8 cellular contexts compared by ENCODE assay signal in genomic region chr9:6015278-6016157, GRCh38. TPM values are rescaled to one million over a fixed set of nuclear protein-coding genes. Genes with fewer than 3 reads are reported as not detected.
DNase-seq lines count a peak whose midpoint lies in the region; ATAC-seq, FAIRE-seq and TF ChIP-seq lines count a peak whose summit lies in the region.

Gene RANBP6 (minus strand): TSS chr9:6015624. CDS start chr9:6015607, 17 bp downstream.

- H4K20me1 ChIP-seq in keratinocyte (ENCODE audit: control insufficient read depth, extremely low read depth, insufficient read depth, low read length) = no peaks in the 10 kb centered on the region

- TF ChIP-seq CTCF in AG09309 (IDR thresholded peaks at IDR 0.05; ENCODE audit: control insufficient read depth, insufficient read depth, low read depth, low read length, missing control alignments) = no peak
- TF ChIP-seq CTCF in keratinocyte (optimal IDR thresholded peaks at IDR 0.05 in 1 of 3, IDR thresholded peaks at IDR 0.05 in 1 of 3, conservative IDR thresholded peaks at IDR 0.05 in 1 of 3; ENCODE audit: extremely low read depth in 1 of 3, insufficient read depth in 2 of 3, low read length in 3 of 3) = no peak

- peak within 1 kb of the TSS; percentile 84 for H2AFZ ChIP-seq in keratinocyte (ENCODE audit: control insufficient read depth, low read length)

- peak within 1 kb of the TSS; percentile 91 for H3K27ac ChIP-seq in keratinocyte (ENCODE audit: control insufficient read depth, insufficient read depth, low read length)

- peak; percentile 71 for FAIRE-seq in keratinocyte (lab: Jason Lieb, UNC)

- peaks cover 0 to 9% of the 10 kb centered on the region in 2 experiments for H3K36me3 ChIP-seq in keratinocyte (ENCODE audit: control insufficient read depth in 2 of 2, extremely low read depth in 1 of 2, insufficient read depth in 2 of 2, low read length in 2 of 2)

- no peaks in the 10 kb centered on the region for H3K9me3 ChIP-seq in keratinocyte (ENCODE audit: control insufficient read depth, low read depth, low read length)

- ATAC-seq in GM19023 (IDR thresholded peaks at IDR 0.05; ENCODE audit: unreplicated experiment) (peak; percentile 99), HG03196 (IDR thresholded peaks at IDR 0.05; ENCODE audit: unreplicated experiment) (peak; percentile 94)

- dilution Hi-C loops in keratinocyte (cut with MboI; ENCODE audit: extremely low pct_ligation_motif_present, low sequenced_read_pairs) = no loop called here

- H3K4me2 ChIP-seq in keratinocyte (ENCODE audit: control insufficient read depth, extremely low read depth, insufficient read depth, low read depth, low read length) = peak within 1 kb of the TSS; percentile 64

- peaks cover 8% of the 10 kb centered on the region for H3K4me1 ChIP-seq in keratinocyte (ENCODE audit: control insufficient read depth, extremely low read depth, insufficient read depth, low read length)

- H3K27me3 ChIP-seq in keratinocyte (ENCODE audit: control insufficient read depth, extremely low read depth, insufficient read depth, low read length) = no peaks in the 10 kb centered on the region

- no peaks in the 10 kb centered on the region for H3K9me1 ChIP-seq in keratinocyte (ENCODE audit: control insufficient read depth, extremely low read depth, insufficient read depth, low read length)

- peak within 1 kb of the TSS; percentile 85 for H3K9ac ChIP-seq in keratinocyte (ENCODE audit: control insufficient read depth, extremely low read depth, insufficient read depth, low read length)

- DNase-seq in AG09309 (ENCODE audit: low read depth) = no peak
- peak; percentile 88 for DNase-seq in NCI-H446 treated with DMSO at 0.1 percent for 48 hours (lab: John Stamatoyannopoulos, UW)
- DNase-seq in activated CD4-positive, alpha-beta T cell treated with anti-CD3 and anti-CD28 coated beads for 1 hour = peak; percentile 84
- peak; percentile 41 to 75 for DNase-seq in cerebellar nuclear complex (lab: John Stamatoyannopoulos, UW)
- no peak for DNase-seq in keratinocyte (ENCODE audit: low read depth, low spot score)
- peak; percentile 73 to 85 for DNase-seq in stimulated activated CD4-positive, alpha-beta T cell treated with anti-CD3 and anti-CD28 coated beads, Interleukin-15, amount 100 ng/mL, for 1 hour (ENCODE audit: low read depth in 1 of 2, low spot score in 1 of 2)

- peak within 1 kb of the TSS; percentile 78 for H3K4me3 ChIP-seq in AG09309 (ENCODE audit: control insufficient read depth, low read depth, low read length)
- H3K4me3 ChIP-seq in keratinocyte (ENCODE audit: control insufficient read depth in 2 of 3, extremely low read depth in 1 of 3, insufficient read depth in 2 of 3, low read depth in 1 of 3, low read length in 3 of 3) = peak within 1 kb of the TSS; percentile 59 to 94 (median 82)

- peaks cover 35% of the 10 kb centered on the region for H3K79me2 ChIP-seq in keratinocyte (ENCODE audit: control insufficient read depth, insufficient read depth, low read length)

RNA-seq across cellular contexts. Expression of gene RANBP6, which starts in this region (rescaled TPM):
- polyA plus RNA-seq in keratinocyte = 7.4 to 14.7 TPM (median 10.9 TPM) in 3 replicates
- polyA plus RNA-seq in keratinocyte (2011; ENCODE audit: low read depth) = 8.6 TPM
- 3.5 and 7.3 TPM in 2 replicates for polyA plus RNA-seq in keratinocyte (2011; cell fraction: cytosol; rRNA removed)
- 10.4 and 17.0 TPM in 2 replicates for polyA plus RNA-seq in keratinocyte (2011; cell fraction: nucleus; rRNA removed)
- 8.2 and 11.9 TPM in 2 replicates for polyA plus RNA-seq in keratinocyte (2012; ENCODE audit: low replicate concordance)
- 2.6 to 18.6 TPM (median 9.9 TPM) in 3 replicates for polyA minus RNA-seq in keratinocyte
- 13.6 TPM for polyA minus RNA-seq in keratinocyte (2011; cell fraction: cytosol; rRNA and poly(A)+ RNA removed)
- polyA minus RNA-seq in keratinocyte (2011; cell fraction: nucleus; rRNA and poly(A)+ RNA removed) = 10.6 and 22.0 TPM in 2 replicates

Comparison
In these comparisons a context has a peak if more than half of its experiments do, and no peak if none do; other contexts are left out.
1. DNase-seq: peak in NCI-H446 treated with DMSO at 0.1 percent for 48 hours (single experiment), activated CD4-positive, alpha-beta T cell treated with anti-CD3 and anti-CD28 coated beads for 1 hour (single experiment), cerebellar nuclear complex (2 of 2) and stimulated activated CD4-positive, alpha-beta T cell treated with anti-CD3 and anti-CD28 coated beads, Interleukin-15, amount 100 ng/mL, for 1 hour (2 of 2); none in AG09309 (single experiment) and keratinocyte (single experiment).